In genomic region chr1:16246961-16247360, GRCh38 we compare ENCODE assay signal across 16 cellular contexts. TPM values are rescaled to one million over a fixed set of nuclear protein-coding genes. Genes with fewer than 3 reads are reported as not detected.
DNase-seq lines count a peak whose midpoint lies in the region; ATAC-seq and TF ChIP-seq lines count a peak whose summit lies in the region.
"Had no signal": no experiment of that assay in that cellular context is flagged by ENCODE, and none has a peak within 500 bp of the region (broad histone marks: within the 10 kb centered on the region; RNA-seq: fewer than 3 reads in every experiment).

No MANE protein-coding gene starts in this region.

- H3K9me3 Mint-ChIP-seq in activated CD4-positive, alpha-beta T cell treated with anti-CD3 and anti-CD28 coated beads for 36 hours (ENCODE audit: low read depth) = no peaks in the 10 kb centered on the region
- H3K9me3 Mint-ChIP-seq: CD4-positive, alpha-beta memory T cell had no signal

- CTCF ChIA-PET in activated CD4-positive, alpha-beta T cell treated with anti-CD3 and anti-CD28 coated beads for 36 hours (lab: Charles Lee) = interaction anchor here (1.0 to 1.5 kb wide), 2 partner anchors 12 to 168 kb away, joined by 3 to 4 read pairs; no protein-coding TSS in a partner anchor

- no peak for DNase-seq in activated CD4-positive, alpha-beta T cell treated with anti-CD3 and anti-CD28 coated beads for 36 hours
- no peak for DNase-seq in activated CD4-positive, alpha-beta T cell treated with anti-CD3 and anti-CD28 coated beads for 48 hours
- no peak for DNase-seq in ascending aorta (ENCODE audit: low spot score in 2 of 2)
- peak in 1 of 2 donors; percentile 22 for DNase-seq in heart right ventricle
- DNase-seq in testis = no peak
- no peak for DNase-seq in foreskin fibroblast
- DNase-seq in midbrain (lab: John Stamatoyannopoulos, UW) = no peak
- DNase-seq: activated naive CD4-positive, alpha-beta T cell; CD4-positive, alpha-beta memory T cell; NCI-H1092; NCI-H2171 treated with DMSO at 0.1 percent for 48 hours; pancreas; SJCRH30; stimulated activated naive CD8-positive, alpha-beta T cell treated with anti-CD3 and anti-CD28 coated beads, Interleukin-15, Interleukin-2, amounts not matched to agents 100 U/mL and 50 U/mL, for 24 hours had no signal

- no peak overlapping the region for H3K4me3 ChIP-seq in ascending aorta
- no peak overlapping the region for H3K4me3 ChIP-seq in heart right ventricle
- no peak overlapping the region for H3K4me3 ChIP-seq in testis
- H3K4me3 ChIP-seq in foreskin fibroblast (ENCODE audit: low read depth in 1 of 2, low read length in 2 of 2) = no peak overlapping the region
- H3K4me3 ChIP-seq: cardiac muscle cell, pancreas, SJCRH30 had no signal

- H3K27ac Mint-ChIP-seq in activated CD4-positive, alpha-beta T cell treated with anti-CD3 and anti-CD28 coated beads for 36 hours = peak overlapping the region; percentile 8

- H3K9me3 ChIP-seq in ascending aorta (no peaks in the 10 kb centered on the region), heart right ventricle (no peaks in the 10 kb centered on the region), testis (no peaks in the 10 kb centered on the region)
- H3K9me3 ChIP-seq: pancreas, SJCRH30 had no signal

- H3K4me1 ChIP-seq in ascending aorta = peaks cover 26 to 68% of the 10 kb centered on the region in 2 donors
- H3K4me1 ChIP-seq in heart right ventricle = peaks cover 26 to 71% (median 54%) of the 10 kb centered on the region in 9 donors
- H3K4me1 ChIP-seq in testis = peaks cover 46% of the 10 kb centered on the region

- intact Hi-C loops in activated CD4-positive, alpha-beta T cell treated with anti-CD3 and anti-CD28 coated beads for 36 hours (cut with DNase I, micrococcal nuclease) = no loop called here
- intact Hi-C loops in ascending aorta (cut with DNase I) (loop anchor here (5.0 kb wide), 1 partner anchor 60 kb away; no protein-coding TSS in a partner anchor), heart right ventricle (cut with DNase I) (loop anchor here in 7 of 10 donors (5.0 to 10.0 kb wide), 4 partner anchors 105 to 165 kb away; partner anchors contain the start of genes FBXO42 (in 3 of the 7) and SZRD1 (in 2 of the 7)), testis (cut with DNase I; ENCODE audit: low total_unique reads) (loop anchor here (10.0 kb wide), 1 partner anchor 162 kb away; no protein-coding TSS in a partner anchor)

- H3K36me3 ChIP-seq in ascending aorta = peaks cover 16 to 37% of the 10 kb centered on the region in 2 donors
- peaks cover 0 to 37% (median 8%) of the 10 kb centered on the region in 9 donors for H3K36me3 ChIP-seq in heart right ventricle
- no peaks in the 10 kb centered on the region for H3K36me3 ChIP-seq in testis (ENCODE audit: low read depth, missing control alignments)

- TF ChIP-seq CTCF in ascending aorta (IDR thresholded peaks at IDR 0.05) = no peak
- peak in 3 of 9 donors; percentile 21 to 29 (median 26) for TF ChIP-seq CTCF in heart right ventricle (IDR thresholded peaks at IDR 0.05)
- no peak for TF ChIP-seq CTCF in testis (IDR thresholded peaks at IDR 0.05)
- TF ChIP-seq CTCF in foreskin fibroblast (IDR thresholded peaks at IDR 0.05; ENCODE audit: low read depth, low read length) = no peak

- no peak overlapping the region for H3K4me3 Mint-ChIP-seq in activated CD4-positive, alpha-beta T cell treated with anti-CD3 and anti-CD28 coated beads for 36 hours
- H3K4me3 Mint-ChIP-seq: CD4-positive, alpha-beta memory T cell had no signal

- H3K4me1 Mint-ChIP-seq in activated CD4-positive, alpha-beta T cell treated with anti-CD3 and anti-CD28 coated beads for 36 hours = peaks cover 24% of the 10 kb centered on the region

- H3K36me3 Mint-ChIP-seq in activated CD4-positive, alpha-beta T cell treated with anti-CD3 and anti-CD28 coated beads for 36 hours (ENCODE audit: low read depth) = peaks cover 6% of the 10 kb centered on the region

- no peaks in the 10 kb centered on the region for H3K27me3 Mint-ChIP-seq in activated CD4-positive, alpha-beta T cell treated with anti-CD3 and anti-CD28 coated beads for 36 hours
- H3K27me3 Mint-ChIP-seq: CD4-positive, alpha-beta memory T cell had no signal

- POLR2A ChIA-PET in activated CD4-positive, alpha-beta T cell treated with anti-CD3 and anti-CD28 coated beads for 36 hours (lab: Charles Lee) = no interaction called here

- TF ChIP-seq POLR2A in testis (IDR thresholded peaks at IDR 0.05) = no peak

- no peaks in the 10 kb centered on the region for H3K27me3 ChIP-seq in ascending aorta
- H3K27me3 ChIP-seq in heart right ventricle = no peaks in the 10 kb centered on the region
- no peaks in the 10 kb centered on the region for H3K27me3 ChIP-seq in testis
- H3K27me3 ChIP-seq: cardiac muscle cell, pancreas, SJCRH30 had no signal

- H3K27ac ChIP-seq in ascending aorta (peak overlapping the region; percentile 75 to 83), heart right ventricle (peak overlapping the region in 9 of 10 donors; percentile 50 to 97 (median 74)), testis (peak overlapping the region; percentile 61 to 89)
- H3K27ac ChIP-seq: cardiac muscle cell, SJCRH30 had no signal

- ATAC-seq in activated CD4-positive, alpha-beta T cell treated with anti-CD3 and anti-CD28 coated beads for 36 hours = no peak
- ATAC-seq in heart right ventricle (peak in 7 of 8 donors; percentile 10 to 49 (median 40)), HG03280 (IDR thresholded peaks at IDR 0.05; ENCODE audit: unreplicated experiment) (no peak)
- ATAC-seq: pancreas; stimulated activated naive CD8-positive, alpha-beta T cell treated with anti-CD3 and anti-CD28 coated beads, Interleukin-15, Interleukin-2, amounts not matched to agents 100 U/mL and 50 U/mL, for 24 hours had no signal

- 56 to 68% methylated on average over 5 of the region's 5 CpGs for WGBS in heart right ventricle, 2 donors
- WGBS in testis, 2 donors = 85 to 86% methylated on average over 5 of the region's 5 CpGs

RNA-seq across cellular contexts. Expression of gene CPLANE2, which starts 10.0 kb away (rescaled TPM):
- 1 to 10 TPM; 2.4 to 3.7 TPM for total RNA-seq in activated CD4-positive, alpha-beta T cell treated with anti-CD3 and anti-CD28 coated beads for 36 hours
- not detected for total RNA-seq in ascending aorta
- total RNA-seq in heart right ventricle = 10 to 100 TPM in 2 of 10 donors, 1 to 10 TPM in 8; 3.9 to 11.1 (median 7.2) TPM
- 1 to 10 TPM; 2.2 to 2.3 TPM for polyA plus RNA-seq in heart right ventricle
- total RNA-seq in testis = 10 to 100 TPM; 11.1 to 11.8 TPM
- 10.6 TPM for polyA plus RNA-seq in testis (ENCODE audit: insufficient read depth, low read depth, low replicate concordance)

RNA-seq across cellular contexts. Expression of gene ARHGEF19, which starts 34.5 kb away (rescaled TPM):
- 1 to 10 TPM; 4.9 to 6.5 TPM for total RNA-seq in activated CD4-positive, alpha-beta T cell treated with anti-CD3 and anti-CD28 coated beads for 36 hours
- 1.5 TPM for total RNA-seq in ascending aorta
- 1 to 10 TPM in 7 of 10 donors, under 1 TPM in 3; 0.49 to 3.0 (median 1.6) TPM for total RNA-seq in heart right ventricle
- polyA plus RNA-seq in heart right ventricle = 1 to 10 TPM; 1.9 to 5.4 TPM
- total RNA-seq in testis = 10 to 100 TPM in 1 of 2 donors, 1 to 10 TPM in 1; 8.5 to 10.1 TPM
- polyA plus RNA-seq in testis (ENCODE audit: insufficient read depth, low read depth, low replicate concordance) = 6.0 TPM

Comparison
In these comparisons a context has a peak if more than half of its experiments do, and no peak if none do; other contexts are left out.
1. ATAC-seq: peak in heart right ventricle (7 of 8); none in activated CD4-positive, alpha-beta T cell treated with anti-CD3 and anti-CD28 coated beads for 36 hours (single experiment) and HG03280 (single experiment).
2. intact Hi-C loops: an anchor here in ascending aorta (5.0 kb wide), heart right ventricle (5.0 to 10.0 kb wide) and testis (10.0 kb wide); none called in activated CD4-positive, alpha-beta T cell treated with anti-CD3 and anti-CD28 coated beads for 36 hours.
3. Peak in every context shown above with its lines, with median percentiles within 50 percentile points of each other: H3K27ac ChIP-seq.